In genomic region chr13:46983881-46984280, GRCh38 we compare ENCODE assay signal across 10 cellular contexts.
A peak's percentile ranks its signal among the peaks of the same experiment; 100 is the strongest.
DNase-seq lines count a peak whose midpoint lies in the region; ATAC-seq, FAIRE-seq and TF ChIP-seq lines count a peak whose summit lies in the region.
"Had no signal": no experiment of that assay in that cellular context is flagged by ENCODE, and none has a peak within 500 bp of the region (broad histone marks: within the 10 kb centered on the region; RNA-seq: fewer than 3 reads in every experiment).

No MANE protein-coding gene starts in this region.

- no peak overlapping the region for H3K4me3 Mint-ChIP-seq in activated T-helper 2 cell treated with anti-CD3 and anti-CD28 coated beads, Interferon-gamma antibody, Interleukin-2, Interleukin-4, amounts not matched to agents 10 μg/mL and 5 μg/mL and 100 μg/mL, durations not matched to agents 14 hours and 24 hours and 36 hours (ENCODE audit: low read depth)
- H3K4me3 Mint-ChIP-seq: activated naive CD8-positive, alpha-beta T cell treated with anti-CD3 and anti-CD28 coated beads, Interleukin-2, amount 50 U/mL, for 24 hours had no signal

- no peaks in the 10 kb centered on the region for H3K27me3 ChIP-seq in GM06990 (replicated peaks; ENCODE audit: control insufficient read depth, insufficient read depth, low read length)
- no peaks in the 10 kb centered on the region for H3K27me3 ChIP-seq in bronchial epithelial cell (ENCODE audit: control insufficient read depth, insufficient read depth, low read length)

- POLR2A ChIA-PET in HEK293T (lab: Yijun Ruan, JAX) = no interaction called here

- TF ChIP-seq CTCF in GM06990 (IDR thresholded peaks at IDR 0.05; ENCODE audit: insufficient read depth, low read length, poor library complexity, severe bottlenecking) (no peak), GM20000 (IDR thresholded peaks at IDR 0.05; ENCODE audit: extremely low read depth, missing control alignments) (no peak), bronchial epithelial cell (IDR thresholded peaks at IDR 0.05; ENCODE audit: insufficient read depth, low read length, severe bottlenecking) (no peak)

- no peaks in the 10 kb centered on the region for H3K27me3 Mint-ChIP-seq in activated T-helper 2 cell treated with anti-CD3 and anti-CD28 coated beads, Interferon-gamma antibody, Interleukin-2, Interleukin-4, amounts not matched to agents 10 μg/mL and 5 μg/mL and 100 μg/mL, durations not matched to agents 14 hours and 24 hours and 36 hours (ENCODE audit: low read depth)

- H3K36me3 ChIP-seq in GM06990 (ENCODE audit: control insufficient read depth, insufficient read depth, low read length) = no peaks in the 10 kb centered on the region
- H3K36me3 ChIP-seq in bronchial epithelial cell (ENCODE audit: control insufficient read depth, insufficient read depth, low read length) = no peaks in the 10 kb centered on the region

- H3K27ac Mint-ChIP-seq in activated T-helper 2 cell treated with anti-CD3 and anti-CD28 coated beads, Interferon-gamma antibody, Interleukin-2, Interleukin-4, amounts not matched to agents 10 μg/mL and 5 μg/mL and 100 μg/mL, durations not matched to agents 14 hours and 24 hours and 36 hours = no peak overlapping the region
- H3K27ac Mint-ChIP-seq: activated naive CD8-positive, alpha-beta T cell treated with anti-CD3 and anti-CD28 coated beads, Interleukin-2, amount 50 U/mL, for 24 hours had no signal

- H3K9me3 Mint-ChIP-seq in activated T-helper 2 cell treated with anti-CD3 and anti-CD28 coated beads, Interferon-gamma antibody, Interleukin-2, Interleukin-4, amounts not matched to agents 10 μg/mL and 5 μg/mL and 100 μg/mL, durations not matched to agents 14 hours and 24 hours and 36 hours = no peaks in the 10 kb centered on the region
- H3K9me3 Mint-ChIP-seq: activated naive CD8-positive, alpha-beta T cell treated with anti-CD3 and anti-CD28 coated beads, Interleukin-2, amount 50 U/mL, for 24 hours had no signal

- H3K4me3 ChIP-seq in GM06990 (replicated peaks; ENCODE audit: low read depth, low read length) (peak overlapping the region; percentile 47), bronchial epithelial cell (ENCODE audit: low read depth, low read length) (no peak overlapping the region)

- intact Hi-C loops in activated T-helper 2 cell treated with anti-CD3 and anti-CD28 coated beads, Interferon-gamma antibody, Interleukin-2, Interleukin-4, amounts not matched to agents 10 μg/mL and 5 μg/mL and 100 μg/mL, durations not matched to agents 14 hours and 24 hours and 36 hours (cut with micrococcal nuclease) = no loop called here

- DNase-seq in GM06990 (ENCODE audit: extremely low read depth, insufficient read length) (peak; percentile 81), GM20000 (ENCODE audit: low spot score) (peak; percentile 42), bronchial epithelial cell (ENCODE audit: low read depth) (peak; percentile 88), HEK293T (ENCODE audit: extremely low spot score) (no peak), AG08395 (ENCODE audit: low spot score) (no peak)
- no peak for DNase-seq in activated T-helper 2 cell treated with anti-CD3 and anti-CD28 coated beads, Interferon-gamma antibody, Interleukin-2, Interleukin-4, amounts not matched to agents 10 μg/mL and 5 μg/mL and 100 μg/mL, durations not matched to agents 14 hours and 24 hours and 36 hours (ENCODE audit: low spot score)
- DNase-seq in activated T-cell treated with anti-CD3 and anti-CD28 coated beads, Interleukin-2, amount 50 U/mL, for 48 hours = no peak
- DNase-seq: kidney had no signal

- no peaks in the 10 kb centered on the region for H3K36me3 Mint-ChIP-seq in activated T-helper 2 cell treated with anti-CD3 and anti-CD28 coated beads, Interferon-gamma antibody, Interleukin-2, Interleukin-4, amounts not matched to agents 10 μg/mL and 5 μg/mL and 100 μg/mL, durations not matched to agents 14 hours and 24 hours and 36 hours (ENCODE audit: low read depth)

- FAIRE-seq in bronchial epithelial cell (lab: Jason Lieb, UNC) = peak; percentile 13
- FAIRE-seq: kidney had no signal

- CTCF ChIA-PET in HEK293T (lab: Yijun Ruan, JAX) = no interaction called here

- peaks cover 3% of the 10 kb centered on the region for H3K4me1 Mint-ChIP-seq in activated T-helper 2 cell treated with anti-CD3 and anti-CD28 coated beads, Interferon-gamma antibody, Interleukin-2, Interleukin-4, amounts not matched to agents 10 μg/mL and 5 μg/mL and 100 μg/mL, durations not matched to agents 14 hours and 24 hours and 36 hours (ENCODE audit: low read depth)

- ATAC-seq in HG03280 (IDR thresholded peaks at IDR 0.05; ENCODE audit: unreplicated experiment) = peak; percentile 84

TF ChIP-seq in HEK293T, 16 proteins besides CTCF, POLR2A, EP300 and RAD21:
- TF ChIP-seq CTBP1 (IDR thresholded peaks at IDR 0.05; ENCODE audit: borderline replicate concordance) (no peak), SP1 (IDR thresholded peaks at IDR 0.05) (no peak), NFRKB (IDR thresholded peaks at IDR 0.05) (no peak), TARDBP (IDR thresholded peaks at IDR 0.05) (no peak), SUZ12 (IDR thresholded peaks at IDR 0.05) (no peak), BHLHE40 (IDR thresholded peaks at IDR 0.05; ENCODE audit: borderline replicate concordance) (no peak), HDGF (IDR thresholded peaks at IDR 0.05; ENCODE audit: borderline replicate concordance) (no peak), FOXK2 (IDR thresholded peaks at IDR 0.05) (no peak), L3MBTL2 (conservative IDR thresholded peaks at IDR 0.05) (no peak), FOXM1 (IDR thresholded peaks at IDR 0.05; ENCODE audit: borderline replicate concordance) (no peak), LEF1 (IDR thresholded peaks at IDR 0.05; ENCODE audit: borderline replicate concordance) (no peak), PKNOX1 (IDR thresholded peaks at IDR 0.05) (no peak), FOXA1 (IDR thresholded peaks at IDR 0.05) (no peak)

Comparison
In these comparisons a context has a peak if more than half of its experiments do, and no peak if none do; other contexts are left out.
1. DNase-seq: peak in GM06990 (single experiment), GM20000 (single experiment) and bronchial epithelial cell (single experiment); none in activated T-helper 2 cell treated with anti-CD3 and anti-CD28 coated beads, Interferon-gamma antibody, Interleukin-2, Interleukin-4, amounts not matched to agents 10 μg/mL and 5 μg/mL and 100 μg/mL, durations not matched to agents 14 hours and 24 hours and 36 hours (single experiment), HEK293T (single experiment), activated T-cell treated with anti-CD3 and anti-CD28 coated beads, Interleukin-2, amount 50 U/mL, for 48 hours (0 of 2) and AG08395 (single experiment).